ENCODE assay signal across 15 cellular contexts in genomic region chr1:164726235-164726634, GRCh38.
DNase-seq lines count a peak whose midpoint lies in the region; ATAC-seq, FAIRE-seq and TF ChIP-seq lines count a peak whose summit lies in the region.
"Had no signal": no experiment of that assay in that cellular context is flagged by ENCODE, and none has a peak within 500 bp of the region (broad histone marks: within the 10 kb centered on the region; RNA-seq: fewer than 3 reads in every experiment).

No MANE protein-coding gene starts in this region.

- no peak overlapping the region for H3K4me3 ChIP-seq in brain microvascular endothelial cell (ENCODE audit: low read depth, low read length)
- H3K4me3 ChIP-seq: heart left ventricle had no signal

- ATAC-seq in HG03442 (IDR thresholded peaks at IDR 0.05; ENCODE audit: unreplicated experiment) (no peak), HG02623 (IDR thresholded peaks at IDR 0.05; ENCODE audit: unreplicated experiment) (no peak)

- DNase-seq in AG08395 (ENCODE audit: low spot score) (peak; percentile 81), HS-5 (ENCODE audit: low read depth) (peak; percentile 79), brain microvascular endothelial cell (peak; percentile 90), GM13976 (ENCODE audit: low spot score) (no peak), HuH-7.5 (ENCODE audit: low spot score) (no peak)
- DNase-seq: activated CD4-positive, alpha-beta T cell treated with anti-CD3 and anti-CD28 coated beads, Interleukin-2, amount 50 U/mL, for 4 hours; C1 segment of cervical spinal cord; heart left ventricle; KBM-7; kidney glomerular epithelial cell; NCI-H1436; stimulated activated CD4-positive, alpha-beta T cell treated with anti-CD3 and anti-CD28 coated beads, Interleukin-2, amount 100 ng/mL, for 48 hours had no signal

- H3K27ac ChIP-seq in brain microvascular endothelial cell = peak overlapping the region; percentile 47
- H3K27ac ChIP-seq: heart left ventricle had no signal

- TF ChIP-seq CTCF in brain microvascular endothelial cell (IDR thresholded peaks at IDR 0.05; ENCODE audit: low read depth, low read length, missing control alignments) (no peak), GM13976 (IDR thresholded peaks at IDR 0.05; ENCODE audit: borderline replicate concordance, control extremely low read depth, extremely low read depth, insufficient read depth, missing control alignments) (no peak)

- FAIRE-seq in islet of Langerhans (lab: Jason Lieb, UNC) = peak; percentile 62

- H3K27me3 ChIP-seq in brain microvascular endothelial cell (replicated peaks) = no peaks in the 10 kb centered on the region

- H3K36me3 ChIP-seq in brain microvascular endothelial cell (replicated peaks) = no peaks in the 10 kb centered on the region
- H3K36me3 ChIP-seq: heart left ventricle had no signal

- in situ Hi-C loops in brain microvascular endothelial cell (cut with HindIII; ENCODE audit: low pct_ligation_motif_present, low sequenced_read_pairs) (no loop called here), GM13976 (cut with MboI; ENCODE audit: low sequenced_read_pairs, unreplicated experiment) (no loop called here)

Comparison
In these comparisons a context has a peak if more than half of its experiments do, and no peak if none do; other contexts are left out.
1. DNase-seq: peak in AG08395 (single experiment), HS-5 (single experiment) and brain microvascular endothelial cell (single experiment); none in GM13976 (single experiment) and HuH-7.5 (single experiment).